In genomic region chr2:199848323-199848722, GRCh38 we compare ENCODE assay signal across 15 cellular contexts.
"Had no signal": no experiment of that assay in that cellular context is flagged by ENCODE, and none has a peak within 500 bp of the region (broad histone marks: within the 10 kb centered on the region; RNA-seq: fewer than 3 reads in every experiment).

No MANE protein-coding gene starts in this region.

- H3K36me3 Mint-ChIP-seq: activated naive CD4-positive, alpha-beta T cell treated with anti-CD3 and anti-CD28 coated beads, Interleukin-2, amount 10 ng/mL, durations not matched to agents 7 days and 5 days; natural killer cell had no signal

- H3K9me3 Mint-ChIP-seq: activated naive CD4-positive, alpha-beta T cell treated with anti-CD3 and anti-CD28 coated beads, Interleukin-2, amount 10 ng/mL, durations not matched to agents 7 days and 5 days; activated T-helper 2 cell treated with anti-CD3 and anti-CD28 coated beads, Interferon-gamma antibody, Interleukin-2, Interleukin-4, amounts not matched to agents 10 μg/mL and 5 μg/mL and 100 μg/mL, durations not matched to agents 14 hours and 24 hours and 36 hours; natural killer cell; stimulated activated naive CD8-positive, alpha-beta T cell treated with anti-CD3 and anti-CD28 coated beads, Interleukin-15, amount 100 ng/mL, for 72 hours had no signal

- ATAC-seq: activated CD8-positive, alpha-beta memory T cell treated with anti-CD3 and anti-CD28 coated beads, Interleukin-2, amount 10 ng/mL, durations not matched to agents 7 days and 5 days; natural killer cell; stimulated activated naive CD8-positive, alpha-beta T cell treated with anti-CD3 and anti-CD28 coated beads, Interleukin-15, amount 100 ng/mL, for 72 hours had no signal

- H3K4me3 Mint-ChIP-seq: activated CD8-positive, alpha-beta memory T cell treated with anti-CD3 and anti-CD28 coated beads, Interleukin-2, amount 10 ng/mL, durations not matched to agents 7 days and 5 days; activated naive CD4-positive, alpha-beta T cell treated with anti-CD3 and anti-CD28 coated beads, Interleukin-2, amount 10 ng/mL, durations not matched to agents 7 days and 5 days; natural killer cell; stimulated activated naive CD8-positive, alpha-beta T cell treated with anti-CD3 and anti-CD28 coated beads, Interleukin-15, amount 100 ng/mL, for 72 hours had no signal

- H3K27me3 Mint-ChIP-seq: activated CD8-positive, alpha-beta memory T cell treated with anti-CD3 and anti-CD28 coated beads, Interleukin-2, amount 10 ng/mL, durations not matched to agents 7 days and 5 days; stimulated activated naive CD8-positive, alpha-beta T cell treated with anti-CD3 and anti-CD28 coated beads, Interleukin-15, amount 100 ng/mL, for 72 hours had no signal

- H3K27ac Mint-ChIP-seq: activated CD8-positive, alpha-beta memory T cell treated with anti-CD3 and anti-CD28 coated beads, Interleukin-2, amount 10 ng/mL, durations not matched to agents 7 days and 5 days; activated naive CD4-positive, alpha-beta T cell treated with anti-CD3 and anti-CD28 coated beads, Interleukin-2, amount 10 ng/mL, durations not matched to agents 7 days and 5 days; activated T-helper 2 cell treated with anti-CD3 and anti-CD28 coated beads, Interferon-gamma antibody, Interleukin-2, Interleukin-4, amounts not matched to agents 10 μg/mL and 5 μg/mL and 100 μg/mL, durations not matched to agents 14 hours and 24 hours and 36 hours; natural killer cell; stimulated activated naive CD8-positive, alpha-beta T cell treated with anti-CD3 and anti-CD28 coated beads, Interleukin-15, amount 100 ng/mL, for 72 hours had no signal

- DNase-seq: activated CD4-positive, alpha-beta T cell treated with anti-CD3 and anti-CD28 coated beads, Interleukin-2, amount 50 U/mL, for 48 hours; activated CD8-positive, alpha-beta memory T cell treated with anti-CD3 and anti-CD28 coated beads, Interleukin-2, amount 10 ng/mL, durations not matched to agents 7 days and 5 days; activated naive CD4-positive, alpha-beta T cell treated with anti-CD3 and anti-CD28 coated beads, Interleukin-2, amount 10 ng/mL, durations not matched to agents 7 days and 5 days; activated T-cell treated with anti-CD3 and anti-CD28 coated beads, Interleukin-2, amount 50 U/mL, for 1 hour; dermis blood vessel endothelial cell; foreskin melanocyte; head of caudate nucleus; mesenchymal stem cell; natural killer cell; stimulated activated CD4-positive, alpha-beta T cell treated with anti-CD3 and anti-CD28 coated beads, Interleukin-1b, Interleukin-23, amount 100 ng/mL, for 48 hours; stimulated activated naive CD8-positive, alpha-beta T cell treated with anti-CD3 and anti-CD28 coated beads, Interleukin-15, amount 100 ng/mL, for 72 hours; testis; uterus; WERI-Rb-1 had no signal
